ENCODE assay signal across 8 cellular contexts in genomic region chr17:38672788-38673713, GRCh38. TPM values are rescaled to one million over a fixed set of nuclear protein-coding genes. Genes with fewer than 3 reads are reported as not detected.
A peak's percentile ranks its signal among the peaks of the same experiment; 100 is the strongest.
DNase-seq lines count a peak whose midpoint lies in the region; ATAC-seq, FAIRE-seq and TF ChIP-seq lines count a peak whose summit lies in the region.

No MANE protein-coding gene starts in this region.

- peaks cover 54 to 74% (median 64%) of the 10 kb centered on the region in 3 donors for H3K27me3 Mint-ChIP-seq in naive B cell

- DNase-seq in HFF-Myc (ENCODE audit: extremely low read depth, low read depth) (no peak), adipocyte (ENCODE audit: low read depth) (no peak), naive B cell (no peak), GM12891 (ENCODE audit: insufficient read length, low spot score) (no peak), SIG-M5 (lab: John Stamatoyannopoulos, UW) (no peak), activated gamma-delta T cell treated with Interleukin-2 at 50 U/mL for 16 hours (no peak), UCSD-AML1 (lab: John Stamatoyannopoulos, UW; ENCODE audit: unreplicated experiment) (no peak)

- H3K27ac ChIP-seq in ACC112 (ENCODE audit: low read depth, low read length), result no peak overlapping the region

- no peak for TF ChIP-seq POLR2A in GM12891 (IDR thresholded peaks at IDR 0.05; ENCODE audit: low read depth, low read length)

- H2AFZ ChIP-seq in ACC112 (ENCODE audit: low read length, unreplicated experiment), result peak overlapping the region; percentile 73

- H3K4me1 ChIP-seq in ACC112 (ENCODE audit: control insufficient read depth, insufficient read depth, low read length, unreplicated experiment), result peaks cover 17% of the 10 kb centered on the region
- peaks cover 5% of the 10 kb centered on the region for H3K4me1 ChIP-seq in adipocyte (ENCODE audit: control insufficient read depth, insufficient read depth, low read length)

- H3K36me3 ChIP-seq in ACC112 (ENCODE audit: insufficient read depth, low read length) (no peaks in the 10 kb centered on the region), adipocyte (ENCODE audit: control insufficient read depth, insufficient read depth, low read length, severe bottlenecking) (no peaks in the 10 kb centered on the region)

- peak overlapping the region in 1 of 6 donors; percentile 47 for H3K27ac Mint-ChIP-seq in naive B cell

- no peak for ATAC-seq in naive B cell (ENCODE audit: low read depth in 2 of 2)

- TF ChIP-seq CTCF in HFF-Myc (IDR thresholded peaks at IDR 0.05; ENCODE audit: low read depth, low read length, missing control alignments), result no peak

- FAIRE-seq in GM12891 (lab: Jason Lieb, UNC), result no peak

- peak overlapping the region; percentile 32 to 85 (median 63) for H3K4me3 Mint-ChIP-seq in naive B cell

- H3K4me3 ChIP-seq in ACC112 (ENCODE audit: low read depth, low read length) (peak overlapping the region; percentile 83), HFF-Myc (replicated peaks; ENCODE audit: low read depth, low read length) (peak overlapping the region; percentile 58), adipocyte (ENCODE audit: low read length) (peak overlapping the region; percentile 80)

- no peaks in the 10 kb centered on the region for H3K36me3 Mint-ChIP-seq in naive B cell

- no peaks in the 10 kb centered on the region for H3K9me3 Mint-ChIP-seq in naive B cell

- peaks cover 25% of the 10 kb centered on the region for H3K27me3 ChIP-seq in ACC112 (ENCODE audit: insufficient read depth, low read length)
- peaks cover 37% of the 10 kb centered on the region for H3K27me3 ChIP-seq in adipocyte (replicated peaks; ENCODE audit: control insufficient read depth, insufficient read depth, low read length)

- H3K79me2 ChIP-seq in ACC112 (ENCODE audit: control insufficient read depth, insufficient read depth, low read length, unreplicated experiment), result no peaks in the 10 kb centered on the region

- no peak overlapping the region for H3K9ac ChIP-seq in adipocyte (ENCODE audit: low read length)

- H3K9me3 ChIP-seq in adipocyte (ENCODE audit: control insufficient read depth, low read length), result no peaks in the 10 kb centered on the region

- peaks cover 18 to 41% (median 39%) of the 10 kb centered on the region in 3 donors for H3K4me1 Mint-ChIP-seq in naive B cell

TF ChIP-seq in GM12891, 5 proteins besides CTCF, POLR2A, EP300 and RAD21:
- TF ChIP-seq PAX5 (IDR thresholded peaks at IDR 0.05; ENCODE audit: insufficient read depth, low read length, severe bottlenecking) (no peak), POU2F2 (IDR thresholded peaks at IDR 0.05; ENCODE audit: low read depth, low read length) (no peak)
TF ChIP-seq in GM12891: peak in this region for 0.

RNA-seq across cellular contexts. Expression of gene EPOP, which starts 1.7 kb away (rescaled TPM):
- polyA plus RNA-seq in naive B cell (ENCODE audit: low read depth in 6 of 6), result not detected
- 6.8 TPM for polyA plus RNA-seq in GM12891 (2012; ENCODE audit: low read depth, missing spikeins)

RNA-seq across cellular contexts. Expression of gene MLLT6, which starts 32.0 kb away (rescaled TPM):
- 1 to 10 TPM; 1.7 to 9.0 (median 4.7) TPM for polyA plus RNA-seq in naive B cell (ENCODE audit: low read depth in 6 of 6)
- polyA plus RNA-seq in GM12891 (2012; ENCODE audit: low read depth, missing spikeins), result 34.8 TPM

RNA-seq across cellular contexts. Expression of gene CISD3, which starts 57.1 kb away (rescaled TPM):
- polyA plus RNA-seq in naive B cell (ENCODE audit: low read depth in 6 of 6), result 10 to 100 TPM; 19.1 to 31.5 (median 21.2) TPM
- polyA plus RNA-seq in GM12891 (2012; ENCODE audit: low read depth, missing spikeins), result 4.7 TPM
